In the genomic region with DNA sequence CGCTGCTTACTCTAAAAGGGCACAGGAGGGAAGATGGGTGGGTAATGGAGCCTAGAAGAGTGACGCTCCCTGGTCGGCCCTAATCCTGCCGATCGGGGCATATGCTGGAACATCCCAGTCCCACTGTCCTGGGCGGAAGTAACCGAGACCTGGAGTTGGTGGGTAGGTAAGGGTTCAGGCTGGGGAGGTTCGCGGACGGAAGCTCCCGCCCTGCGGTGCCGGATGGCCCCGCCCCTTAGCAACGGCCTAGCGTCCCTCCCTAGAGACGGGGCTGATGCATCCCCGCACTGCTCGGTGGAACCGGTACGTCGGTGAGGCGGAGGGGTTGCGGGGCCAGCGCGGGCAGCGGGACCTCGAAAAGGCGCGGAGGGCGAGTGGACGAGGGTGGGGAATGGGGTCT, we compare ENCODE assay signal across 8 cellular contexts. TPM values are rescaled to one million over a fixed set of nuclear protein-coding genes. Genes with fewer than 3 reads are reported as not detected.
DNase-seq lines count a peak whose midpoint lies in the region; ATAC-seq lines count a peak whose summit lies in the region.

No MANE protein-coding gene starts in this region.

- H3K4me1 Mint-ChIP-seq in activated CD4-positive, alpha-beta memory T cell treated with anti-CD3 and anti-CD28 coated beads, Interleukin-2, amount 10 ng/mL, durations not matched to agents 7 days and 5 days = peaks cover 26% of the 10 kb centered on the region
- H3K4me1 Mint-ChIP-seq in effector memory CD8-positive, alpha-beta T cell (ENCODE audit: low read depth in 2 of 2) = peaks cover 14 to 19% of the 10 kb centered on the region in 2 donors

- peak overlapping the region; percentile 51 for H3K4me3 Mint-ChIP-seq in activated CD4-positive, alpha-beta memory T cell treated with anti-CD3 and anti-CD28 coated beads, Interleukin-2, amount 10 ng/mL, durations not matched to agents 7 days and 5 days
- peak overlapping the region; percentile 59 for H3K4me3 Mint-ChIP-seq in effector memory CD8-positive, alpha-beta T cell

- peak; percentile 3 to 24 for DNase-seq in NCI-H187 (lab: John Stamatoyannopoulos, UW)
- DNase-seq in NCI-H187 treated with DMSO at 0.1 percent for 48 hours (lab: John Stamatoyannopoulos, UW) = no peak
- peak; percentile 79 for DNase-seq in activated CD4-positive, alpha-beta memory T cell treated with anti-CD3 and anti-CD28 coated beads, Interleukin-2, amount 10 ng/mL, durations not matched to agents 7 days and 5 days
- DNase-seq in effector memory CD8-positive, alpha-beta T cell = peak; percentile 62 to 64 (median 63)
- peak; percentile 49 for DNase-seq in stimulated activated CD8-positive, alpha-beta memory T cell treated with anti-CD3 and anti-CD28 coated beads, Interleukin-7, amount 100 ng/mL, for 24 hours (ENCODE audit: low read depth)
- DNase-seq in DMS114 treated with DMSO at 0.1 percent for 48 hours (lab: John Stamatoyannopoulos, UW; ENCODE audit: unreplicated experiment) = no peak

- H3K9ac ChIP-seq in mucosa of stomach (ENCODE audit: low read length) = peak overlapping the region; percentile 58

- H3K4me1 ChIP-seq in mucosa of stomach (ENCODE audit: control insufficient read depth, insufficient read depth, low read length) = peaks cover 29% of the 10 kb centered on the region

- no peak overlapping the region for H3K27ac Mint-ChIP-seq in activated CD4-positive, alpha-beta memory T cell treated with anti-CD3 and anti-CD28 coated beads, Interleukin-2, amount 10 ng/mL, durations not matched to agents 7 days and 5 days
- peak overlapping the region in 1 of 2 donors; percentile 32 for H3K27ac Mint-ChIP-seq in effector memory CD8-positive, alpha-beta T cell

- H3K27me3 ChIP-seq in mucosa of stomach (ENCODE audit: control insufficient read depth, insufficient read depth, low read length) = no peaks in the 10 kb centered on the region

- H3K27me3 Mint-ChIP-seq in activated CD4-positive, alpha-beta memory T cell treated with anti-CD3 and anti-CD28 coated beads, Interleukin-2, amount 10 ng/mL, durations not matched to agents 7 days and 5 days = no peaks in the 10 kb centered on the region
- H3K27me3 Mint-ChIP-seq in effector memory CD8-positive, alpha-beta T cell = no peaks in the 10 kb centered on the region

- H3K36me3 ChIP-seq in mucosa of stomach (ENCODE audit: control insufficient read depth, insufficient read depth, low read length) = no peaks in the 10 kb centered on the region

- ATAC-seq in effector memory CD8-positive, alpha-beta T cell (replicated peaks) = peak; percentile 99
- ATAC-seq in HG03571 (IDR thresholded peaks at IDR 0.05; ENCODE audit: unreplicated experiment) = no peak

- no peaks in the 10 kb centered on the region for H3K36me3 Mint-ChIP-seq in activated CD4-positive, alpha-beta memory T cell treated with anti-CD3 and anti-CD28 coated beads, Interleukin-2, amount 10 ng/mL, durations not matched to agents 7 days and 5 days (ENCODE audit: low read depth)
- H3K36me3 Mint-ChIP-seq in effector memory CD8-positive, alpha-beta T cell (ENCODE audit: insufficient read depth) = peaks cover 3% of the 10 kb centered on the region

- H3K9me3 Mint-ChIP-seq in activated CD4-positive, alpha-beta memory T cell treated with anti-CD3 and anti-CD28 coated beads, Interleukin-2, amount 10 ng/mL, durations not matched to agents 7 days and 5 days = no peaks in the 10 kb centered on the region
- no peaks in the 10 kb centered on the region for H3K9me3 Mint-ChIP-seq in effector memory CD8-positive, alpha-beta T cell

- CTCF ChIA-PET in activated CD4-positive, alpha-beta memory T cell treated with anti-CD3 and anti-CD28 coated beads, Interleukin-2, amount 10 ng/mL, durations not matched to agents 7 days and 5 days (lab: Charles Lee) = interaction anchor here (0.9 to 3.2 kb wide), 6 partner anchors 21 to 97 kb away, joined by 3 to 16 read pairs (median 4); no protein-coding TSS in a partner anchor

- no peaks in the 10 kb centered on the region for H3K9me3 ChIP-seq in mucosa of stomach (ENCODE audit: control insufficient read depth, low read length)

- no peak overlapping the region for H3K4me3 ChIP-seq in mucosa of stomach (ENCODE audit: low read length)

- POLR2A ChIA-PET in activated CD4-positive, alpha-beta memory T cell treated with anti-CD3 and anti-CD28 coated beads, Interleukin-2, amount 10 ng/mL, durations not matched to agents 7 days and 5 days (lab: Charles Lee) = interaction anchor here (1.0 to 2.5 kb wide), 3 partner anchors 29 to 101 kb away, joined by 3 to 14 read pairs (median 5); partner anchors contain the start of genes GLYCTK and WDR82

RNA-seq across cellular contexts. Expression of gene DNAH1, which starts 1.5 kb away (rescaled TPM):
- total RNA-seq in activated CD4-positive, alpha-beta memory T cell treated with anti-CD3 and anti-CD28 coated beads, Interleukin-2, amount 10 ng/mL, durations not matched to agents 7 days and 5 days = 10 to 100 TPM; 20.7 to 21.8 TPM

RNA-seq across cellular contexts. Expression of gene GLYCTK, which starts 30.0 kb away (rescaled TPM):
- 10 to 100 TPM; 33.2 to 35.3 TPM for total RNA-seq in activated CD4-positive, alpha-beta memory T cell treated with anti-CD3 and anti-CD28 coated beads, Interleukin-2, amount 10 ng/mL, durations not matched to agents 7 days and 5 days

RNA-seq across cellular contexts. Expression of gene WDR82, which starts 39.2 kb away (rescaled TPM):
- 100 to 1,000 TPM; 131 TPM for total RNA-seq in activated CD4-positive, alpha-beta memory T cell treated with anti-CD3 and anti-CD28 coated beads, Interleukin-2, amount 10 ng/mL, durations not matched to agents 7 days and 5 days

Comparison
In these comparisons a context has a peak if more than half of its experiments do, and no peak if none do; other contexts are left out.
1. DNase-seq: peak in NCI-H187 (2 of 2), activated CD4-positive, alpha-beta memory T cell treated with anti-CD3 and anti-CD28 coated beads, Interleukin-2, amount 10 ng/mL, durations not matched to agents 7 days and 5 days (single experiment), effector memory CD8-positive, alpha-beta T cell (3 of 3) and stimulated activated CD8-positive, alpha-beta memory T cell treated with anti-CD3 and anti-CD28 coated beads, Interleukin-7, amount 100 ng/mL, for 24 hours (single experiment); none in NCI-H187 treated with DMSO at 0.1 percent for 48 hours (single experiment) and DMS114 treated with DMSO at 0.1 percent for 48 hours (single experiment).